8 cellular contexts compared by ENCODE assay signal in genomic region chr5:158819840-158820620, GRCh38.
DNase-seq lines count a peak whose midpoint lies in the region; ATAC-seq and TF ChIP-seq lines count a peak whose summit lies in the region.

No MANE protein-coding gene starts in this region.

- in situ Hi-C loops in HAP-1 (cut with MboI; ENCODE audit: low sequenced_read_pairs) = no loop called here

- peaks cover 12% of the 10 kb centered on the region for H3K36me3 Mint-ChIP-seq in glutamatergic neuron (ENCODE audit: unreplicated experiment)

- H3K27me3 Mint-ChIP-seq in glutamatergic neuron (ENCODE audit: unreplicated experiment) = peaks cover 8% of the 10 kb centered on the region

- H3K4me3 ChIP-seq in epithelial cell of proximal tubule (ENCODE audit: low read depth, low read length) = no peak overlapping the region
- no peak overlapping the region for H3K4me3 ChIP-seq in HAP-1

- no peaks in the 10 kb centered on the region for H3K9me3 ChIP-seq in HAP-1

- H3K4me3 Mint-ChIP-seq in glutamatergic neuron (ENCODE audit: unreplicated experiment) = no peak overlapping the region

- H3K27ac Mint-ChIP-seq in glutamatergic neuron (ENCODE audit: unreplicated experiment) = no peak overlapping the region

- peaks cover 11% of the 10 kb centered on the region for H3K9me3 Mint-ChIP-seq in glutamatergic neuron (ENCODE audit: unreplicated experiment)

- no peak for TF ChIP-seq CTCF in epithelial cell of proximal tubule (conservative IDR thresholded peaks at IDR 0.05; ENCODE audit: low read depth, low read length)
- no peak for TF ChIP-seq CTCF in glutamatergic neuron (IDR thresholded peaks at IDR 0.05; ENCODE audit: partially characterized antibody, unreplicated experiment)

- H3K4me1 Mint-ChIP-seq in glutamatergic neuron (ENCODE audit: low read depth, unreplicated experiment) = peaks cover 59% of the 10 kb centered on the region

- DNase-seq in GM03348 (ENCODE audit: low spot score) (peak; percentile 84), epithelial cell of proximal tubule (ENCODE audit: low read depth) (peak; percentile 15), glutamatergic neuron (no peak), HAP-1 (ENCODE audit: low spot score in 2 of 2) (no peak), AG08396 (ENCODE audit: low spot score) (no peak)
- no peak for DNase-seq in central memory CD4-positive, alpha-beta T cell

- no peaks in the 10 kb centered on the region for H3K27me3 ChIP-seq in HAP-1 (ENCODE audit: low read depth)

- H3K36me3 ChIP-seq in HAP-1 (replicated peaks) = no peaks in the 10 kb centered on the region

- ATAC-seq in GM21367 (IDR thresholded peaks at IDR 0.05; ENCODE audit: unreplicated experiment) = peak; percentile 64
- ATAC-seq in HG03565 (IDR thresholded peaks at IDR 0.05; ENCODE audit: unreplicated experiment) = peak; percentile 77

- peaks cover 5% of the 10 kb centered on the region; the same call in 1 of the 2 replicates for H3K4me1 ChIP-seq in HAP-1

Comparison
In these comparisons a context has a peak if more than half of its experiments do, and no peak if none do; other contexts are left out.
1. DNase-seq: peak in GM03348 (single experiment) and epithelial cell of proximal tubule (single experiment); none in glutamatergic neuron (single experiment), central memory CD4-positive, alpha-beta T cell (single experiment), HAP-1 (0 of 2) and AG08396 (single experiment).